Comparison of ENCODE assay signal across 8 cellular contexts in the genomic region with DNA sequence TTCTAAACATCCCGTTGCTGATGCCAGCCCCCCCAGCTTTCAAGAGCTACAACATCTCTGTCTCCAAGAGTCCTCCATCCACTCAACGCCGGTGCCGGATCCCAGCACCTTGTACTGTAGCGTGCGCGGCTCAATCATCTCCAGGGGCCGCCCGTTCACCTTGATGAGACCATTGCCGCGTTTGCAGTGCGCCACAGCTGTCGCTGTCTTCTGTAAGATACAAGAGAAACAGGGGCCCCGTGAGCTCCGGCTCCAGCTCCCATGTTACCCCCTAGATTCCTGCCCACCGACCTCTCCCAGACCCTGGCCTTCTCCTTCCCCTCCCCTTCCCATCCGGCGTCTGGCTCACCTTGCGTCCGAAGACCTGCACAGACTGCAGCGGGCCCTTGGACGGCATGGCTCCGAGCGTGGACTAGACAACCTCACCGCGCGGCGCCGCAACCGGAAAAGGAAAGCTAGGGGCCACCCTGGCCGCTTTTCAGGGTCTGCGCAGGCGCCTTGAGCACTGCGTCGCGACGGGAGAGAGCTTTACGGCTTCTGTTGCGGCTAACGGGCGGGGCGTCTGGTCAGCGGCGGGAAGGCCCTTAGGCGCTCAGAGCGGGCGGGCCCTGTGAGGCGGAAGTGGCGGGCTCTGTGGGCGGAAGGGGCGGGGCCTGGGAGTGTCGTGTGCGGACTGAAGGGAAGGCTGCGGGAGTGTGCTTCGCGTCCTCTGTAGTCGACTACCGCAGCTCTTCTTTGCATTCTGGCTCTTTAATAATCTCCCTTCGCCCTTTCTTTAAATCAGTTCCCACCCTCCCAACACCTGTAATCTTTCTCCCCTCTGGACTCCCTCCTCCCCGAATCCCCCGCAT. TPM values are rescaled to one million over a fixed set of nuclear protein-coding genes. Genes with fewer than 3 reads are reported as not detected.
DNase-seq lines count a peak whose midpoint lies in the region; ATAC-seq and TF ChIP-seq lines count a peak whose summit lies in the region.

A gene (minus strand): TSS at position 451 of the 851 bp plus-strand sequence. CDS start 54 bp downstream, at position 397.

- H3K27ac ChIP-seq in KOPT-K1 (ENCODE audit: low read depth, low read length, poor library complexity, severe bottlenecking) (peak within 1 kb of the TSS; percentile 90), Peyer's patch (peak within 1 kb of the TSS; percentile 79 to 91 (median 88)), esophagus (ENCODE audit: low read depth in 2 of 2, low read length in 1 of 2) (peak within 1 kb of the TSS; percentile 90 to 93), muscle layer of duodenum (ENCODE audit: low read length) (peak within 1 kb of the TSS; percentile 95)

- H3K4me3 ChIP-seq in Peyer's patch (peak within 1 kb of the TSS; percentile 82 to 91 (median 85)), esophagus (ENCODE audit: low read depth in 1 of 2, low read length in 2 of 2) (peak within 1 kb of the TSS; percentile 81 to 92), muscle layer of duodenum (ENCODE audit: low read depth in 1 of 2, low read length in 2 of 2) (peak within 1 kb of the TSS; percentile 91 to 96)

- no peak for TF ChIP-seq CTCF in Peyer's patch (IDR thresholded peaks at IDR 0.05)

- peak; percentile 97 for TF ChIP-seq POLR2A in Peyer's patch (IDR thresholded peaks at IDR 0.05)

- H3K4me3 Mint-ChIP-seq in activated T-cell treated with anti-CD3 and anti-CD28 coated beads, Interleukin-2, amount 50 U/mL, for 4 hours, result peak within 1 kb of the TSS; percentile 100

- DNase-seq in DMS53 treated with DMSO at 0.1 percent for 48 hours (lab: John Stamatoyannopoulos, UW; ENCODE audit: unreplicated experiment) (peak; percentile 99), Peyer's patch (peak; percentile 98 to 99 (median 99))
- peak; percentile 99 for DNase-seq in activated T-cell treated with anti-CD3 and anti-CD28 coated beads, Interleukin-2, amount 50 U/mL, for 4 hours
- peak; percentile 99 for DNase-seq in stimulated activated CD8-positive, alpha-beta memory T cell treated with anti-CD3 and anti-CD28 coated beads, Interleukin-7, amount 100 ng/mL, for 24 hours (ENCODE audit: low read depth)

- no peaks in the 10 kb centered on the region for H3K27me3 Mint-ChIP-seq in activated T-cell treated with anti-CD3 and anti-CD28 coated beads, Interleukin-2, amount 50 U/mL, for 4 hours (ENCODE audit: low read depth)

- peaks cover 41% of the 10 kb centered on the region for H3K4me1 Mint-ChIP-seq in activated T-cell treated with anti-CD3 and anti-CD28 coated beads, Interleukin-2, amount 50 U/mL, for 4 hours (ENCODE audit: low read depth)

- H3K36me3 Mint-ChIP-seq in activated T-cell treated with anti-CD3 and anti-CD28 coated beads, Interleukin-2, amount 50 U/mL, for 4 hours (ENCODE audit: insufficient read depth), result peaks cover 30% of the 10 kb centered on the region

- H3K9me3 ChIP-seq in KOPT-K1 (ENCODE audit: insufficient read depth, low read length, poor library complexity, severe bottlenecking), result no peaks in the 10 kb centered on the region
- no peaks in the 10 kb centered on the region for H3K9me3 ChIP-seq in Peyer's patch
- H3K9me3 ChIP-seq in esophagus (ENCODE audit: control insufficient read depth in 2 of 2, insufficient read depth in 1 of 2, low read depth in 1 of 2, low read length in 1 of 2), result no peaks in the 10 kb centered on the region
- no peaks in the 10 kb centered on the region for H3K9me3 ChIP-seq in muscle layer of duodenum (ENCODE audit: control insufficient read depth in 1 of 2, low read length in 2 of 2)

- H3K27me3 ChIP-seq in Peyer's patch (no peaks in the 10 kb centered on the region), esophagus (ENCODE audit: control insufficient read depth in 1 of 2, insufficient read depth in 2 of 2, low read length in 2 of 2) (no peaks in the 10 kb centered on the region), muscle layer of duodenum (ENCODE audit: low read depth, low read length) (no peaks in the 10 kb centered on the region)

- 0% methylated on average over 58 to 61 of the region's 61 CpGs for WGBS in esophagus, 2 donors

- ATAC-seq in GM21737 (IDR thresholded peaks at IDR 0.05; ENCODE audit: unreplicated experiment), result peak; percentile 62
- peak; percentile 91 to 94 for ATAC-seq in activated T-cell treated with anti-CD3 and anti-CD28 coated beads, Interleukin-2, amount 50 U/mL, for 4 hours

- H3K9me3 Mint-ChIP-seq in activated T-cell treated with anti-CD3 and anti-CD28 coated beads, Interleukin-2, amount 50 U/mL, for 4 hours, result no peaks in the 10 kb centered on the region

- H3K4me1 ChIP-seq in Peyer's patch, result peaks cover 0 to 36% (median 17%) of the 10 kb centered on the region in 4 donors
- peaks cover 0 to 11% of the 10 kb centered on the region in 2 donors for H3K4me1 ChIP-seq in esophagus (ENCODE audit: control insufficient read depth in 2 of 2, insufficient read depth in 2 of 2, low read length in 1 of 2)
- peaks cover 16 to 23% of the 10 kb centered on the region in 2 donors for H3K4me1 ChIP-seq in muscle layer of duodenum (ENCODE audit: control insufficient read depth in 1 of 2, insufficient read depth in 2 of 2, low read length in 2 of 2)

- H3K36me3 ChIP-seq in KOPT-K1 (ENCODE audit: insufficient read depth, low read length) (peaks cover 40% of the 10 kb centered on the region), Peyer's patch (peaks cover 0 to 27% (median 0%) of the 10 kb centered on the region in 3 donors), esophagus (ENCODE audit: control insufficient read depth in 2 of 2, insufficient read depth in 2 of 2, low read length in 1 of 2) (peaks cover 12 to 17% of the 10 kb centered on the region in 2 donors), muscle layer of duodenum (ENCODE audit: control insufficient read depth in 1 of 2, insufficient read depth in 2 of 2, low read length in 2 of 2) (peaks cover 19 to 21% of the 10 kb centered on the region in 2 donors)

RNA-seq across cellular contexts. Expression of the gene that starts here (rescaled TPM):
- total RNA-seq in Peyer's patch, result 1,000 to 10,000 TPM in 1 of 4 donors, 100 to 1,000 TPM in 3; 443 to 1,406 (median 686) TPM
- 1,000 to 10,000 TPM; 3,250 to 3,505 (median 3,474) TPM for total RNA-seq in activated T-cell treated with anti-CD3 and anti-CD28 coated beads, Interleukin-2, amount 50 U/mL, for 4 hours
- 1,000 to 10,000 TPM; 1,628 to 3,096 TPM for polyA plus RNA-seq in esophagus

Comparison
In these comparisons a context has a peak if more than half of its experiments do, and no peak if none do; other contexts are left out.
1. Peak in every context shown above with its lines: DNase-seq, ATAC-seq, H3K4me3 ChIP-seq and H3K27ac ChIP-seq.